In genomic region chr3:25664066-25664809, GRCh38 we compare ENCODE assay signal across 1 cellular context.
TF ChIP-seq lines count a peak whose summit lies in the region.

No MANE protein-coding gene starts in this region.

TF ChIP-seq in K562, 482 proteins besides CTCF, POLR2A, EP300 and RAD21 (continued from another document and continues in another):
- TF ChIP-seq RREB1 (CRISPR knock-in tag; IDR thresholded peaks at IDR 0.05) (no peak), PHF8 (IDR thresholded peaks at IDR 0.05; ENCODE audit: borderline replicate concordance, low read length) (peak; percentile 81; the same call in 1 of the 2 replicates), CREBBP (IDR thresholded peaks at IDR 0.05; ENCODE audit: low read depth, low read length) (no peak), NFIC (IDR thresholded peaks at IDR 0.05) (no peak; the same call in 1 of the 2 replicates), E2F6 (IDR thresholded peaks at IDR 0.05; ENCODE audit: borderline replicate concordance in 1 of 2, extremely low read depth in 1 of 2, insufficient read depth in 1 of 2, insufficient read length in 1 of 2, low read depth in 1 of 2, low read length in 1 of 2, poor library complexity in 1 of 2, severe bottlenecking in 1 of 2) (peak; percentile 7 to 22), GATAD2B (IDR thresholded peaks at IDR 0.05; ENCODE audit: borderline replicate concordance) (peak; percentile 93; the same call in 1 of the 2 replicates), EGR1 (conservative IDR thresholded peaks at IDR 0.05) (peak; percentile 93), FOXK1 (CRISPR knock-in tag; IDR thresholded peaks at IDR 0.05; ENCODE audit: borderline replicate concordance) (no peak), NFIX (CRISPR knock-in tag; IDR thresholded peaks at IDR 0.05; ENCODE audit: low read depth) (no peak), ZNF24 (IDR thresholded peaks at IDR 0.05) (peak; percentile 31; the same call in 1 of the 2 replicates), ZNF384 (IDR thresholded peaks at IDR 0.05; ENCODE audit: low read depth, low read length) (no peak), POU5F1 (IDR thresholded peaks at IDR 0.05; ENCODE audit: borderline replicate concordance, low read depth, low read length, partially characterized antibody) (no peak), SIRT6 (IDR thresholded peaks at IDR 0.05; ENCODE audit: low read depth, low read length) (no peak), ZNF224 (CRISPR knock-in tag; IDR thresholded peaks at IDR 0.05) (no peak; the same call in 1 of the 2 replicates), FOXO4 (CRISPR knock-in tag; IDR thresholded peaks at IDR 0.05) (no peak), ZFPM2 (CRISPR knock-in tag; IDR thresholded peaks at IDR 0.05) (peak; percentile 31; the same call in 1 of the 2 replicates), DPF2 (IDR thresholded peaks at IDR 0.05) (no peak), POLR3G (IDR thresholded peaks at IDR 0.05; ENCODE audit: extremely low read depth, insufficient read length, insufficient replicate concordance) (no peak), PPARD (CRISPR knock-in tag; IDR thresholded peaks at IDR 0.05) (no peak), EWSR1 (IDR thresholded peaks at IDR 0.05; ENCODE audit: borderline replicate concordance, low read depth, partially characterized antibody) (no peak), TAF1 (IDR thresholded peaks at IDR 0.05; ENCODE audit: control insufficient read depth, extremely low read depth, insufficient read depth, low read length, severe bottlenecking) (peak; percentile 46), HMG20A (CRISPR knock-in tag; conservative IDR thresholded peaks at IDR 0.05) (no peak), CBFA2T2 (conservative IDR thresholded peaks at IDR 0.05) (no peak), ETV6 (IDR thresholded peaks at IDR 0.05; ENCODE audit: borderline replicate concordance in 1 of 2, low read depth in 2 of 2, low read length in 1 of 2) (no peak), ETV6 (CRISPR knock-in tag; IDR thresholded peaks at IDR 0.05; ENCODE audit: borderline replicate concordance) (no peak; the same call in 1 of the 2 replicates), GABPB1 (CRISPR knock-in tag; IDR thresholded peaks at IDR 0.05) (0 out of 2 replicates have a peak, but pooled peaks have one; percentile 23), CHAMP1 (IDR thresholded peaks at IDR 0.05) (no peak), FOXP1 (CRISPR knock-in tag; IDR thresholded peaks at IDR 0.05) (peak; percentile 56; the same call in 1 of the 2 replicates), ZNF780A (CRISPR knock-in tag; IDR thresholded peaks at IDR 0.05) (no peak), THRA (IDR thresholded peaks at IDR 0.05) (no peak)
- TF ChIP-seq, protein P1, sequence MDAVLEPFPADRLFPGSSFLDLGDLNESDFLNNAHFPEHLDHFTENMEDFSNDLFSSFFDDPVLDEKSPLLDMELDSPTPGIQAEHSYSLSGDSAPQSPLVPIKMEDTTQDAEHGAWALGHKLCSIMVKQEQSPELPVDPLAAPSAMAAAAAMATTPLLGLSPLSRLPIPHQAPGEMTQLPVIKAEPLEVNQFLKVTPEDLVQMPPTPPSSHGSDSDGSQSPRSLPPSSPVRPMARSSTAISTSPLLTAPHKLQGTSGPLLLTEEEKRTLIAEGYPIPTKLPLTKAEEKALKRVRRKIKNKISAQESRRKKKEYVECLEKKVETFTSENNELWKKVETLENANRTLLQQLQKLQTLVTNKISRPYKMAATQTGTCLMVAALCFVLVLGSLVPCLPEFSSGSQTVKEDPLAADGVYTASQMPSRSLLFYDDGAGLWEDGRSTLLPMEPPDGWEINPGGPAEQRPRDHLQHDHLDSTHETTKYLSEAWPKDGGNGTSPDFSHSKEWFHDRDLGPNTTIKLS (IDR thresholded peaks at IDR 0.05; ENCODE audit: borderline replicate concordance, low read depth), result peak; percentile 63; the same call in 1 of the 2 replicates
- TF ChIP-seq, protein P2, sequence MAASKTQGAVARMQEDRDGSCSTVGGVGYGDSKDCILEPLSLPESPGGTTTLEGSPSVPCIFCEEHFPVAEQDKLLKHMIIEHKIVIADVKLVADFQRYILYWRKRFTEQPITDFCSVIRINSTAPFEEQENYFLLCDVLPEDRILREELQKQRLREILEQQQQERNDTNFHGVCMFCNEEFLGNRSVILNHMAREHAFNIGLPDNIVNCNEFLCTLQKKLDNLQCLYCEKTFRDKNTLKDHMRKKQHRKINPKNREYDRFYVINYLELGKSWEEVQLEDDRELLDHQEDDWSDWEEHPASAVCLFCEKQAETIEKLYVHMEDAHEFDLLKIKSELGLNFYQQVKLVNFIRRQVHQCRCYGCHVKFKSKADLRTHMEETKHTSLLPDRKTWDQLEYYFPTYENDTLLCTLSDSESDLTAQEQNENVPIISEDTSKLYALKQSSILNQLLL (CRISPR knock-in tag; IDR thresholded peaks at IDR 0.05; ENCODE audit: borderline replicate concordance), result no peak
- TF ChIP-seq, protein P3, sequence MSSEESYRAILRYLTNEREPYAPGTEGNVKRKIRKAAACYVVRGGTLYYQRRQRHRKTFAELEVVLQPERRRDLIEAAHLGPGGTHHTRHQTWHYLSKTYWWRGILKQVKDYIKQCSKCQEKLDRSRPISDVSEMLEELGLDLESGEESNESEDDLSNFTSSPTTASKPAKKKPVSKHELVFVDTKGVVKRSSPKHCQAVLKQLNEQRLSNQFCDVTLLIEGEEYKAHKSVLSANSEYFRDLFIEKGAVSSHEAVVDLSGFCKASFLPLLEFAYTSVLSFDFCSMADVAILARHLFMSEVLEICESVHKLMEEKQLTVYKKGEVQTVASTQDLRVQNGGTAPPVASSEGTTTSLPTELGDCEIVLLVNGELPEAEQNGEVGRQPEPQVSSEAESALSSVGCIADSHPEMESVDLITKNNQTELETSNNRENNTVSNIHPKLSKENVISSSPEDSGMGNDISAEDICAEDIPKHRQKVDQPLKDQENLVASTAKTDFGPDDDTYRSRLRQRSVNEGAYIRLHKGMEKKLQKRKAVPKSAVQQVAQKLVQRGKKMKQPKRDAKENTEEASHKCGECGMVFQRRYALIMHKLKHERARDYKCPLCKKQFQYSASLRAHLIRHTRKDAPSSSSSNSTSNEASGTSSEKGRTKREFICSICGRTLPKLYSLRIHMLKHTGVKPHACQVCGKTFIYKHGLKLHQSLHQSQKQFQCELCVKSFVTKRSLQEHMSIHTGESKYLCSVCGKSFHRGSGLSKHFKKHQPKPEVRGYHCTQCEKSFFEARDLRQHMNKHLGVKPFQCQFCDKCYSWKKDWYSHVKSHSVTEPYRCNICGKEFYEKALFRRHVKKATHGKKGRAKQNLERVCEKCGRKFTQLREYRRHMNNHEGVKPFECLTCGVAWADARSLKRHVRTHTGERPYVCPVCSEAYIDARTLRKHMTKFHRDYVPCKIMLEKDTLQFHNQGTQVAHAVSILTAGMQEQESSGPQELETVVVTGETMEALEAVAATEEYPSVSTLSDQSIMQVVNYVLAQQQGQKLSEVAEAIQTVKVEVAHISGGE (CRISPR knock-in tag; IDR thresholded peaks at IDR 0.05), result peak in 1 of 3 experiments; percentile 30; a peak in 1 of 6 replicates
- TF ChIP-seq, protein P4, sequence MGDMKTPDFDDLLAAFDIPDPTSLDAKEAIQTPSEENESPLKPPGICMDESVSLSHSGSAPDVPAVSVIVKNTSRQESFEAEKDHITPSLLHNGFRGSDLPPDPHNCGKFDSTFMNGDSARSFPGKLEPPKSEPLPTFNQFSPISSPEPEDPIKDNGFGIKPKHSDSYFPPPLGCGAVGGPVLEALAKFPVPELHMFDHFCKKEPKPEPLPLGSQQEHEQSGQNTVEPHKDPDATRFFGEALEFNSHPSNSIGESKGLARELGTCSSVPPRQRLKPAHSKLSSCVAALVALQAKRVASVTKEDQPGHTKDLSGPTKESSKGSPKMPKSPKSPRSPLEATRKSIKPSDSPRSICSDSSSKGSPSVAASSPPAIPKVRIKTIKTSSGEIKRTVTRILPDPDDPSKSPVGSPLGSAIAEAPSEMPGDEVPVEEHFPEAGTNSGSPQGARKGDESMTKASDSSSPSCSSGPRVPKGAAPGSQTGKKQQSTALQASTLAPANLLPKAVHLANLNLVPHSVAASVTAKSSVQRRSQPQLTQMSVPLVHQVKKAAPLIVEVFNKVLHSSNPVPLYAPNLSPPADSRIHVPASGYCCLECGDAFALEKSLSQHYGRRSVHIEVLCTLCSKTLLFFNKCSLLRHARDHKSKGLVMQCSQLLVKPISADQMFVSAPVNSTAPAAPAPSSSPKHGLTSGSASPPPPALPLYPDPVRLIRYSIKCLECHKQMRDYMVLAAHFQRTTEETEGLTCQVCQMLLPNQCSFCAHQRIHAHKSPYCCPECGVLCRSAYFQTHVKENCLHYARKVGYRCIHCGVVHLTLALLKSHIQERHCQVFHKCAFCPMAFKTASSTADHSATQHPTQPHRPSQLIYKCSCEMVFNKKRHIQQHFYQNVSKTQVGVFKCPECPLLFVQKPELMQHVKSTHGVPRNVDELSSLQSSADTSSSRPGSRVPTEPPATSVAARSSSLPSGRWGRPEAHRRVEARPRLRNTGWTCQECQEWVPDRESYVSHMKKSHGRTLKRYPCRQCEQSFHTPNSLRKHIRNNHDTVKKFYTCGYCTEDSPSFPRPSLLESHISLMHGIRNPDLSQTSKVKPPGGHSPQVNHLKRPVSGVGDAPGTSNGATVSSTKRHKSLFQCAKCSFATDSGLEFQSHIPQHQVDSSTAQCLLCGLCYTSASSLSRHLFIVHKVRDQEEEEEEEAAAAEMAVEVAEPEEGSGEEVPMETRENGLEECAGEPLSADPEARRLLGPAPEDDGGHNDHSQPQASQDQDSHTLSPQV (IDR thresholded peaks at IDR 0.05), result peak; percentile 62; the same call in 1 of the 2 replicates
